8 cellular contexts compared by ENCODE assay signal in the genomic region with DNA sequence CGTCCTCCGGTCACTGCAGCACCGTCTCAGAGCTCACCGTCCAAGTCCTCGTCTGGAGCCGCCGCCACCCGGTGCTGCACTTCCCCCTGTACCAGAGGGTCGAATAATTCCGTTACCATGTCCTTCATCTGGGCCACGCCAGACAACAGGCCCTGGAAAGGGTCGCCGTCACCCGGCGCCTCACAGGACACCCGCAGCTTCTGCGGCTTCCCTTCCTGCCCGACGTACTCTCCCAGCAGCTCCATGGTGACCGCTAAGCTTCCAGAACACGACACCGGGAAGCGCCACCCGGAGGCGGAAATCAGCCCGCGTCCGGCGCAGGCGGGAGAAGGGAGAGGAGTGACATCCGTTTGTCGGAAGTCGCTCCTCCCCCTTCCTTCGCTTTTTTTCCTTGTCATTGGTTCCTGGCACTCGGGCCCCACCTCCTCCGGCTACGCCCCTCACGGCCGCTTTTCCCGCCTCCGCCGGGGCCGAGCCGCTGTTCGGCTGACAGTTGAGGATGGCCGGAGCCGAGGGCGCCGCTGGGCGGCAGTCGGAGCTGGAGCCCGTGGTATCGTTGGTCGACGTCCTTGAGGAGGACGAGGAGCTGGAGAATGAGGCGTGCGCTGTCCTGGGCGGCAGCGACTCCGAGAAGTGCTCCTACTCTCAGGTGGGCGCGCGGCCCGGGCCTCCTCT. TPM values are rescaled to one million over a fixed set of nuclear protein-coding genes. Genes with fewer than 3 reads are reported as not detected.
DNase-seq lines count a peak whose midpoint lies in the region; TF ChIP-seq lines count a peak whose summit lies in the region.

A gene with protein sequence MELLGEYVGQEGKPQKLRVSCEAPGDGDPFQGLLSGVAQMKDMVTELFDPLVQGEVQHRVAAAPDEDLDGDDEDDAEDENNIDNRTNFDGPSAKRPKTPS (minus strand): TSS at position 273 of the 675 bp plus-strand sequence. CDS start 28 bp downstream, at position 245.
A gene with protein sequence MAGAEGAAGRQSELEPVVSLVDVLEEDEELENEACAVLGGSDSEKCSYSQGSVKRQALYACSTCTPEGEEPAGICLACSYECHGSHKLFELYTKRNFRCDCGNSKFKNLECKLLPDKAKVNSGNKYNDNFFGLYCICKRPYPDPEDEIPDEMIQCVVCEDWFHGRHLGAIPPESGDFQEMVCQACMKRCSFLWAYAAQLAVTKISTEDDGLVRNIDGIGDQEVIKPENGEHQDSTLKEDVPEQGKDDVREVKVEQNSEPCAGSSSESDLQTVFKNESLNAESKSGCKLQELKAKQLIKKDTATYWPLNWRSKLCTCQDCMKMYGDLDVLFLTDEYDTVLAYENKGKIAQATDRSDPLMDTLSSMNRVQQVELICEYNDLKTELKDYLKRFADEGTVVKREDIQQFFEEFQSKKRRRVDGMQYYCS (plus strand): TSS at position 464 of the 675 bp plus-strand sequence. CDS start 36 bp downstream, at position 500.

- in situ Hi-C loops in HAP-1 (cut with MboI; ENCODE audit: low sequenced_read_pairs), result no loop called here

- no peaks in the 10 kb centered on the region for H3K9me3 ChIP-seq in HAP-1
- no peaks in the 10 kb centered on the region for H3K9me3 ChIP-seq in MM.1S (replicated peaks; ENCODE audit: insufficient read depth, low read length)
- H3K9me3 ChIP-seq in neural cell (ENCODE audit: low read length), result no peaks in the 10 kb centered on the region
- H3K9me3 ChIP-seq in stomach, result no peaks in the 10 kb centered on the region

- intact Hi-C loops in stomach (cut with DNase I; ENCODE audit: low total_unique reads), result no loop called here

- TF ChIP-seq CTCF in MM.1S (IDR thresholded peaks at IDR 0.05; ENCODE audit: low read length) (no peak), neural cell (IDR thresholded peaks at IDR 0.05; ENCODE audit: poor library complexity, severe bottlenecking) (peak; percentile 76), stomach (IDR thresholded peaks at IDR 0.05) (peak in 4 of 7 experiments; percentile 2 to 42 (median 28))

- H3K79me2 ChIP-seq in MM.1S (ENCODE audit: low read length) (peaks cover 51% of the 10 kb centered on the region), neural cell (replicated peaks; ENCODE audit: insufficient read depth, low read length) (peaks cover 23% of the 10 kb centered on the region)

- H3K4me2 ChIP-seq in MM.1S (ENCODE audit: low read depth, low read length) (peak within 1 kb of the TSS; percentile 78), neural cell (ENCODE audit: low read length) (peak within 1 kb of the TSS; percentile 93)

- H3K4me1 ChIP-seq in HAP-1 (peaks cover 12% of the 10 kb centered on the region; the same call in 1 of the 2 replicates), MM.1S (ENCODE audit: low read length) (0 out of 2 replicates have a peak, but pooled peaks cover 3% of the 10 kb centered on the region), stomach (peaks cover 27 to 55% (median 41%) of the 10 kb centered on the region in 4 donors)

- H3K36me3 ChIP-seq in HAP-1 (replicated peaks) (peaks cover 19% of the 10 kb centered on the region), MM.1S (replicated peaks; ENCODE audit: insufficient read depth, low read length) (no peaks in the 10 kb centered on the region), neural cell (ENCODE audit: insufficient read depth, low read length) (no peaks in the 10 kb centered on the region), stomach (peaks cover 0 to 14% (median 13%) of the 10 kb centered on the region in 4 donors)

- peak in 1 of 4 donors; percentile 68 for TF ChIP-seq POLR2A in stomach (IDR thresholded peaks at IDR 0.05)

- DNase-seq in GDM1 (lab: John Stamatoyannopoulos, UW), result peak; percentile 93
- DNase-seq in HAP-1 (ENCODE audit: low spot score in 2 of 2), result peak; percentile 98 to 100
- DNase-seq in MM.1S, result peak; percentile 87
- DNase-seq in SIG-M5 (lab: John Stamatoyannopoulos, UW), result peak; percentile 78
- DNase-seq in activated gamma-delta T cell (lab: John Stamatoyannopoulos, UW), result peak; percentile 73
- peak; percentile 93 for DNase-seq in fibroblast of the conjunctiva (ENCODE audit: low read depth)
- DNase-seq in stomach, result peak; percentile 94

- H3K27me3 ChIP-seq in HAP-1 (ENCODE audit: low read depth) (no peaks in the 10 kb centered on the region), MM.1S (replicated peaks; ENCODE audit: insufficient read depth, low read length) (no peaks in the 10 kb centered on the region), neural cell (ENCODE audit: insufficient read depth, low read depth, low read length) (no peaks in the 10 kb centered on the region), stomach (no peaks in the 10 kb centered on the region)

- H3K4me3 ChIP-seq in HAP-1 (peak within 1 kb of the TSS; percentile 90), MM.1S (ENCODE audit: low read length) (peak within 1 kb of the TSS; percentile 79), neural cell (ENCODE audit: low read length) (peak within 1 kb of the TSS; percentile 78), stomach (peak within 1 kb of the TSS; percentile 68 to 89 (median 80))

- H2AFZ ChIP-seq in MM.1S (ENCODE audit: low read length), result peak within 1 kb of the TSS; percentile 65; the same call in 1 of the 2 replicates
- H2AFZ ChIP-seq in neural cell (ENCODE audit: low read depth, low read length), result peak within 1 kb of the TSS; percentile 43

- H3K9ac ChIP-seq in MM.1S (ENCODE audit: low read length), result peak within 1 kb of the TSS; percentile 80
- H3K9ac ChIP-seq in neural cell (ENCODE audit: low read length), result peak within 1 kb of the TSS; percentile 78

- peak within 1 kb of the TSS; percentile 55 for H3K27ac ChIP-seq in MM.1S (ENCODE audit: low read length)
- H3K27ac ChIP-seq in neural cell (ENCODE audit: low read length), result peak within 1 kb of the TSS; percentile 74
- peak within 1 kb of the TSS; percentile 87 to 93 (median 90) for H3K27ac ChIP-seq in stomach

- H3F3A ChIP-seq in MM.1S (ENCODE audit: insufficient read depth, low read length) (no peaks in the 10 kb centered on the region), neural cell (ENCODE audit: insufficient read depth, low read length, poor library complexity, severe bottlenecking) (no peaks in the 10 kb centered on the region)

- peak; percentile 54 for TF ChIP-seq EP300 in neural cell (conservative IDR thresholded peaks at IDR 0.05; ENCODE audit: poor library complexity, severe bottlenecking)
- TF ChIP-seq EP300 in stomach (IDR thresholded peaks at IDR 0.05), result no peak

- H3K9me2 ChIP-seq in MM.1S (replicated peaks; ENCODE audit: insufficient read depth, low read length), result no peaks in the 10 kb centered on the region
- no peaks in the 10 kb centered on the region for H3K9me2 ChIP-seq in neural cell (ENCODE audit: insufficient read depth, low read length)

- 0 to 1% (median 1%) methylated on average over 58 to 65 of the region's 65 CpGs for WGBS in stomach, 5 donors

- H4K20me1 ChIP-seq in MM.1S (ENCODE audit: insufficient read depth, low read length) (no peaks in the 10 kb centered on the region), neural cell (ENCODE audit: insufficient read depth) (no peaks in the 10 kb centered on the region)

- TF ChIP-seq RAD21 in neural cell (conservative IDR thresholded peaks at IDR 0.05), result peak; percentile 70

TF ChIP-seq in neural cell, 6 proteins besides CTCF, POLR2A, EP300 and RAD21:
- TF ChIP-seq, protein P1, sequence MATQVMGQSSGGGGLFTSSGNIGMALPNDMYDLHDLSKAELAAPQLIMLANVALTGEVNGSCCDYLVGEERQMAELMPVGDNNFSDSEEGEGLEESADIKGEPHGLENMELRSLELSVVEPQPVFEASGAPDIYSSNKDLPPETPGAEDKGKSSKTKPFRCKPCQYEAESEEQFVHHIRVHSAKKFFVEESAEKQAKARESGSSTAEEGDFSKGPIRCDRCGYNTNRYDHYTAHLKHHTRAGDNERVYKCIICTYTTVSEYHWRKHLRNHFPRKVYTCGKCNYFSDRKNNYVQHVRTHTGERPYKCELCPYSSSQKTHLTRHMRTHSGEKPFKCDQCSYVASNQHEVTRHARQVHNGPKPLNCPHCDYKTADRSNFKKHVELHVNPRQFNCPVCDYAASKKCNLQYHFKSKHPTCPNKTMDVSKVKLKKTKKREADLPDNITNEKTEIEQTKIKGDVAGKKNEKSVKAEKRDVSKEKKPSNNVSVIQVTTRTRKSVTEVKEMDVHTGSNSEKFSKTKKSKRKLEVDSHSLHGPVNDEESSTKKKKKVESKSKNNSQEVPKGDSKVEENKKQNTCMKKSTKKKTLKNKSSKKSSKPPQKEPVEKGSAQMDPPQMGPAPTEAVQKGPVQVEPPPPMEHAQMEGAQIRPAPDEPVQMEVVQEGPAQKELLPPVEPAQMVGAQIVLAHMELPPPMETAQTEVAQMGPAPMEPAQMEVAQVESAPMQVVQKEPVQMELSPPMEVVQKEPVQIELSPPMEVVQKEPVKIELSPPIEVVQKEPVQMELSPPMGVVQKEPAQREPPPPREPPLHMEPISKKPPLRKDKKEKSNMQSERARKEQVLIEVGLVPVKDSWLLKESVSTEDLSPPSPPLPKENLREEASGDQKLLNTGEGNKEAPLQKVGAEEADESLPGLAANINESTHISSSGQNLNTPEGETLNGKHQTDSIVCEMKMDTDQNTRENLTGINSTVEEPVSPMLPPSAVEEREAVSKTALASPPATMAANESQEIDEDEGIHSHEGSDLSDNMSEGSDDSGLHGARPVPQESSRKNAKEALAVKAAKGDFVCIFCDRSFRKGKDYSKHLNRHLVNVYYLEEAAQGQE (IDR thresholded peaks at IDR 0.05; ENCODE audit: borderline replicate concordance), result peak; percentile 26
- TF ChIP-seq POLR2AphosphoS5 (IDR thresholded peaks at IDR 0.05) (peak; percentile 69), EZH2 (IDR thresholded peaks at IDR 0.05; ENCODE audit: borderline replicate concordance, insufficient read depth, low read length, poor library complexity, severe bottlenecking) (no peak), SMC3 (conservative IDR thresholded peaks at IDR 0.05; ENCODE audit: poor library complexity) (peak; percentile 80), TAF1 (IDR thresholded peaks at IDR 0.05; ENCODE audit: low read depth) (peak; percentile 60), MXI1 (conservative IDR thresholded peaks at IDR 0.05; ENCODE audit: poor library complexity, severe bottlenecking) (peak; percentile 85)

RNA-seq across cellular contexts. Expression of the first gene that starts in this region (rescaled TPM):
- polyA plus RNA-seq in neural cell, result 28.2 and 30.8 TPM in 2 replicates
- polyA minus RNA-seq in neural cell, result 9.0 and 14.2 TPM in 2 replicates
- 10 to 100 TPM in 2 of 5 donors, 1 to 10 TPM in 3; 2.9 to 17.8 (median 4.9) TPM for total RNA-seq in stomach
- polyA plus RNA-seq in stomach, result 10 to 100 TPM; 17.6 to 36.0 (median 25.9) TPM

RNA-seq across cellular contexts. Expression of the second gene that starts in this region (rescaled TPM):
- 34.8 and 36.9 TPM in 2 replicates for polyA plus RNA-seq in neural cell
- 50.5 and 65.5 TPM in 2 replicates for polyA minus RNA-seq in neural cell
- 100 to 1,000 TPM in 1 of 5 donors, 10 to 100 TPM in 3, 1 to 10 TPM in 1; 8.8 to 124 (median 31.0) TPM for total RNA-seq in stomach
- polyA plus RNA-seq in stomach, result 10 to 100 TPM; 11.9 to 16.5 (median 15.6) TPM

Comparison
In these comparisons a context has a peak if more than half of its experiments do, and no peak if none do; other contexts are left out.
1. Peak in every context shown above with its lines: DNase-seq, H3K4me3 ChIP-seq and H3K27ac ChIP-seq.